34 cellular contexts compared by ENCODE assay signal in the genomic region with DNA sequence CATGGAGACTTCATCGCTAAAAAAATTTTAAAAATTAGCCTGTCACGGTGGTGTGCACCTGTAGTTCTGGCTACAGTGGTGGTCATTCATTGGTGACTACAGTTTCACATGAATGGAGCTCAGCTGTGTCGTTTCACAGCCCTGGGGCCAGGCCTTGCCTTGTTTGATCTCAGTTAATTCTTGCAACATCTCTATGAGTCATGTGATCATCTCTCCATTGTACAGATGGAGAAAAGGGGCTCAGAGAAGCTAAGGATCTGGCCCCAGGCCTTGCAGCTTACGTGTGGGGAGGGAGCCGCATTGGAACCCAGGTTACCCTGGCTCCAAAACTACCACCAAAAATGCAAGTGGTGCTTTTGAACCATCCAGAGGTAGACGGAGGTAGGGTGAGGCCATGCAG. TPM values are rescaled to one million over a fixed set of nuclear protein-coding genes. Genes with fewer than 3 reads are reported as not detected.
"Had no signal": no experiment of that assay in that cellular context is flagged by ENCODE, and none has a peak within 500 bp of the region (broad histone marks: within the 10 kb centered on the region; RNA-seq: fewer than 3 reads in every experiment).

No MANE protein-coding gene starts in this region.

- DNase-seq: activated CD4-positive, alpha-beta memory T cell treated with anti-CD3 and anti-CD28 coated beads, Interleukin-2, amount 10 ng/mL, durations not matched to agents 7 days and 5 days; activated CD4-positive, alpha-beta T cell treated with anti-CD3 and anti-CD28 coated beads for 1 hour; activated CD4-positive, alpha-beta T cell treated with anti-CD3 and anti-CD28 coated beads for 4 hours; activated CD4-positive, alpha-beta T cell treated with anti-CD3 and anti-CD28 coated beads, Interleukin-2, amount 10 ng/mL, durations not matched to agents 7 days and 5 days; activated CD4-positive, alpha-beta T cell treated with anti-CD3 and anti-CD28 coated beads, Interleukin-2, amount 50 U/mL, for 4 hours; activated CD8-positive, alpha-beta memory T cell treated with anti-CD3 and anti-CD28 coated beads, Interleukin-2, amount 50 U/mL, for 48 hours; activated gamma-delta T cell; activated naive CD4-positive, alpha-beta T cell; activated naive CD4-positive, alpha-beta T cell treated with anti-CD3 and anti-CD28 coated beads, Interleukin-2, amount 50 U/mL, for 16 hours; activated T-cell treated with anti-CD3 and anti-CD28 coated beads, Interleukin-2, amount 50 U/mL, for 4 hours; amniotic stem cell; anterior cingulate cortex; brain microvascular endothelial cell; caudate nucleus; cortex of kidney; dermis blood vessel endothelial cell; effector CD4-positive, alpha-beta T cell; gastrocnemius medialis; heart right ventricle; T-helper 2 cell had no signal

- H3K9me3 ChIP-seq: esophagus muscularis mucosa, gastrocnemius medialis had no signal

- H3K4me1 ChIP-seq: esophagus muscularis mucosa, foreskin keratinocyte, gastrocnemius medialis, heart right ventricle had no signal

- H3K36me3 ChIP-seq: brain microvascular endothelial cell, esophagus muscularis mucosa, gastrocnemius medialis, heart right ventricle had no signal

- H3K27me3 Mint-ChIP-seq: activated CD4-positive, alpha-beta T cell treated with anti-CD3 and anti-CD28 coated beads, Interleukin-2, amount 10 ng/mL, durations not matched to agents 7 days and 5 days; activated naive CD8-positive, alpha-beta T cell; activated T-helper 17 cell treated with anti-CD3 and anti-CD28 coated beads, Interleukin-2, amount 50 U/mL, for 72 hours had no signal

- FAIRE-seq: astrocyte, colon, endometrium, endothelial cell of umbilical vein, TTC549 had no signal

- H3K27me3 ChIP-seq: brain microvascular endothelial cell, esophagus muscularis mucosa, foreskin keratinocyte, gastrocnemius medialis had no signal

- H3K4me3 Mint-ChIP-seq: activated CD4-positive, alpha-beta memory T cell treated with anti-CD3 and anti-CD28 coated beads, Interleukin-2, amount 10 ng/mL, durations not matched to agents 7 days and 5 days; activated CD4-positive, alpha-beta T cell treated with anti-CD3 and anti-CD28 coated beads, Interleukin-2, amount 10 ng/mL, durations not matched to agents 7 days and 5 days; activated naive CD8-positive, alpha-beta T cell; activated T-cell treated with anti-CD3 and anti-CD28 coated beads, Interleukin-2, amount 50 U/mL, for 4 hours; activated T-helper 17 cell treated with anti-CD3 and anti-CD28 coated beads, Interleukin-2, amount 50 U/mL, for 72 hours; WTC11 had no signal

- ATAC-seq: activated T-cell treated with anti-CD3 and anti-CD28 coated beads, Interleukin-2, amount 50 U/mL, for 4 hours; activated T-helper 17 cell treated with anti-CD3 and anti-CD28 coated beads, Interleukin-2, amount 50 U/mL, for 72 hours; foreskin keratinocyte; gastrocnemius medialis; heart right ventricle; WTC11 had no signal

- H3K27ac Mint-ChIP-seq: activated CD4-positive, alpha-beta memory T cell treated with anti-CD3 and anti-CD28 coated beads, Interleukin-2, amount 10 ng/mL, durations not matched to agents 7 days and 5 days; activated CD4-positive, alpha-beta T cell treated with anti-CD3 and anti-CD28 coated beads, Interleukin-2, amount 10 ng/mL, durations not matched to agents 7 days and 5 days; activated naive CD8-positive, alpha-beta T cell; activated T-helper 17 cell treated with anti-CD3 and anti-CD28 coated beads, Interleukin-2, amount 50 U/mL, for 72 hours; WTC11 had no signal

- H3K36me3 Mint-ChIP-seq: activated naive CD8-positive, alpha-beta T cell had no signal

- H3K4me3 ChIP-seq: esophagus muscularis mucosa, gastrocnemius medialis, heart right ventricle had no signal

- H3K27ac ChIP-seq: brain microvascular endothelial cell, esophagus muscularis mucosa, foreskin keratinocyte, gastrocnemius medialis, heart right ventricle, VCaP had no signal

- H3K4me1 Mint-ChIP-seq: activated CD4-positive, alpha-beta memory T cell treated with anti-CD3 and anti-CD28 coated beads, Interleukin-2, amount 10 ng/mL, durations not matched to agents 7 days and 5 days; activated CD4-positive, alpha-beta T cell treated with anti-CD3 and anti-CD28 coated beads, Interleukin-2, amount 10 ng/mL, durations not matched to agents 7 days and 5 days; activated T-helper 17 cell treated with anti-CD3 and anti-CD28 coated beads, Interleukin-2, amount 50 U/mL, for 72 hours; WTC11 had no signal

- H3K9me3 Mint-ChIP-seq: activated CD4-positive, alpha-beta memory T cell treated with anti-CD3 and anti-CD28 coated beads, Interleukin-2, amount 10 ng/mL, durations not matched to agents 7 days and 5 days; activated CD4-positive, alpha-beta T cell treated with anti-CD3 and anti-CD28 coated beads, Interleukin-2, amount 10 ng/mL, durations not matched to agents 7 days and 5 days; activated T-cell treated with anti-CD3 and anti-CD28 coated beads, Interleukin-2, amount 50 U/mL, for 4 hours; activated T-helper 17 cell treated with anti-CD3 and anti-CD28 coated beads, Interleukin-2, amount 50 U/mL, for 72 hours had no signal

RNA-seq across cellular contexts. Expression of a gene that starts 54.8 kb away (rescaled TPM):
- total RNA-seq: activated CD4-positive, alpha-beta T cell treated with anti-CD3 and anti-CD28 coated beads, Interleukin-2, amount 10 ng/mL, durations not matched to agents 7 days and 5 days; chondrocyte; dermis blood vessel endothelial cell; endothelial cell of umbilical vein; glomerular endothelial cell; T-helper 1 cell treated with Interleukin-12 subunit alpha and Interleukin-12 subunit beta and Interleukin-4 antibody, amounts not matched to agents 30 ng/mL and 1 ng/mL, for 36 hours had no signal
- polyA plus RNA-seq: endothelial cell of umbilical vein had no signal
